In genomic region chr2:89938741-89939140, GRCh38 we compare ENCODE assay signal across 7 cellular contexts.
DNase-seq lines count a peak whose midpoint lies in the region; ATAC-seq, FAIRE-seq and TF ChIP-seq lines count a peak whose summit lies in the region.
"Not testable (repeated sequence)": the region's sequence is repeated elsewhere in the genome, so short reads cannot be mapped to it uniquely, and the experiment has no call there.

No MANE protein-coding gene starts in this region.

- peak; percentile 39; the same call in 1 of the 2 replicates for TF ChIP-seq CTCF in GM12875 (IDR thresholded peaks at IDR 0.05; ENCODE audit: borderline replicate concordance, insufficient read depth, low read depth, low read length)
- 0 out of 2 replicates have a peak, but pooled peaks have one; percentile 10 for TF ChIP-seq CTCF in VCaP (conservative IDR thresholded peaks at IDR 0.05)

- peak; percentile 76 for FAIRE-seq in GM19239 (lab: Jason Lieb, UNC)

- peak; percentile 88 for ATAC-seq in GM21723 (IDR thresholded peaks at IDR 0.05; ENCODE audit: unreplicated experiment)
- ATAC-seq in HG03025 (IDR thresholded peaks at IDR 0.05; ENCODE audit: low FRiP score, unreplicated experiment) = peak; percentile 74
- peak; percentile 89 for ATAC-seq in HG03521 (IDR thresholded peaks at IDR 0.05; ENCODE audit: unreplicated experiment)
- ATAC-seq in left lobe of liver = peak; percentile 85

- H3K4me3 ChIP-seq in GM12875 (ENCODE audit: low read depth, low read length) = not testable (repeated sequence)

- not testable (repeated sequence) for DNase-seq in GM19239 (ENCODE audit: insufficient read length, low spot score); left lobe of liver (ENCODE audit: low spot score)

- not testable (repeated sequence) for H3K27ac ChIP-seq in VCaP
